In genomic region chr2:161160226-161161073, GRCh38 we compare ENCODE assay signal across 1 cellular context.
TF ChIP-seq lines count a peak whose summit lies in the region.

TSS of gene TANK (plus strand) at chr2:161160428. CDS start at chr2:161179663, 19,235 bp downstream.

TF ChIP-seq in GM12878, 131 proteins besides CTCF, POLR2A, EP300 and RAD21 (continued from another document and continues in another):
- TF ChIP-seq E2F8 (IDR thresholded peaks at IDR 0.05; ENCODE audit: low read depth, partially characterized antibody) (peak; percentile 68), IKZF1 (conservative IDR thresholded peaks at IDR 0.05) (peak; percentile 68), FOXK2 (IDR thresholded peaks at IDR 0.05) (no peak), MEF2A (IDR thresholded peaks at IDR 0.05; ENCODE audit: insufficient read depth, low read depth, low read length) (0 out of 2 replicates have a peak, but pooled peaks have one; percentile 6), IRF4 (IDR thresholded peaks at IDR 0.05; ENCODE audit: low read depth, low read length) (0 out of 2 replicates have a peak, but pooled peaks have one; percentile 11), SMAD1 (IDR thresholded peaks at IDR 0.05; ENCODE audit: low read depth, partially characterized antibody) (no peak), ZBTB11 (CRISPR knock-in tag; IDR thresholded peaks at IDR 0.05) (peak; percentile 40; the same call in 1 of the 2 replicates), CREM (IDR thresholded peaks at IDR 0.05; ENCODE audit: low read depth) (peak; percentile 49; the same call in 1 of the 2 replicates), ZSCAN29 (IDR thresholded peaks at IDR 0.05) (no peak), SREBF1 (IDR thresholded peaks at IDR 0.05; ENCODE audit: low read length) (no peak), ZBTB40 (IDR thresholded peaks at IDR 0.05; ENCODE audit: borderline replicate concordance) (peak; percentile 93), IKZF2 (IDR thresholded peaks at IDR 0.05) (peak in 1 of 2 experiments; percentile 59; a peak in 3 of 4 replicates), EZH2 (IDR thresholded peaks at IDR 0.05; ENCODE audit: borderline replicate concordance, control insufficient read depth, low read depth, low read length) (no peak), SRF (IDR thresholded peaks at IDR 0.05; ENCODE audit: low read depth in 2 of 2, low read length in 2 of 2) (peak; percentile 90 to 95), GABPA (IDR thresholded peaks at IDR 0.05; ENCODE audit: low read depth) (peak; percentile 92), ASH2L (IDR thresholded peaks at IDR 0.05; ENCODE audit: borderline replicate concordance, low read depth) (no peak), IRF5 (IDR thresholded peaks at IDR 0.05; ENCODE audit: borderline replicate concordance) (no peak), CBX3 (IDR thresholded peaks at IDR 0.05; ENCODE audit: borderline replicate concordance, low read depth) (no peak), HDAC6 (IDR thresholded peaks at IDR 0.05; ENCODE audit: unreplicated experiment) (peak; percentile 21), MXI1 (IDR thresholded peaks at IDR 0.05; ENCODE audit: low read depth, low read length) (0 out of 2 replicates have a peak, but pooled peaks have one; percentile 55), TBL1XR1 (IDR thresholded peaks at IDR 0.05; ENCODE audit: low read depth, low read length) (0 out of 2 replicates have a peak, but pooled peaks have one; percentile 30), NFXL1 (IDR thresholded peaks at IDR 0.05; ENCODE audit: borderline replicate concordance) (no peak), NFYA (IDR thresholded peaks at IDR 0.05; ENCODE audit: borderline replicate concordance, low read depth, low read length) (no peak), KLF5 (IDR thresholded peaks at IDR 0.05; ENCODE audit: partially characterized antibody) (no peak), HDAC2 (IDR thresholded peaks at IDR 0.05) (no peak), RAD51 (IDR thresholded peaks at IDR 0.05) (no peak), BACH1 (IDR thresholded peaks at IDR 0.05; ENCODE audit: borderline replicate concordance) (0 out of 2 replicates have a peak, but pooled peaks have one; percentile 40), SMC3 (IDR thresholded peaks at IDR 0.05; ENCODE audit: borderline replicate concordance, low read length) (no peak), BMI1 (IDR thresholded peaks at IDR 0.05; ENCODE audit: borderline replicate concordance) (no peak), ELK1 (IDR thresholded peaks at IDR 0.05; ENCODE audit: low read depth, low read length) (peak; percentile 89), ATF7 (IDR thresholded peaks at IDR 0.05; ENCODE audit: low read depth) (no peak), RELA (IDR thresholded peaks at IDR 0.05; ENCODE audit: borderline replicate concordance, partially characterized antibody) (peak; percentile 52), SUZ12 (IDR thresholded peaks at IDR 0.05; ENCODE audit: unreplicated experiment) (no peak), YBX1 (IDR thresholded peaks at IDR 0.05) (no peak), JUND (IDR thresholded peaks at IDR 0.05; ENCODE audit: low read depth, low read length) (no peak), E4F1 (IDR thresholded peaks at IDR 0.05; ENCODE audit: borderline replicate concordance, partially characterized antibody) (no peak), STAT1 (conservative IDR thresholded peaks at IDR 0.05) (no peak), ZZZ3 (IDR thresholded peaks at IDR 0.05; ENCODE audit: control insufficient read depth, insufficient read length, low read depth) (no peak), ZNF217 (IDR thresholded peaks at IDR 0.05) (no peak), MEF2B (IDR thresholded peaks at IDR 0.05; ENCODE audit: partially characterized antibody, poor library complexity, severe bottlenecking) (peak; percentile 13), JUNB (IDR thresholded peaks at IDR 0.05) (no peak), CBX5 (IDR thresholded peaks at IDR 0.05; ENCODE audit: low read depth) (peak; percentile 91; the same call in 1 of the 2 replicates), ZBTB33 (IDR thresholded peaks at IDR 0.05) (no peak), ZNF622 (IDR thresholded peaks at IDR 0.05) (no peak)
